ENCODE assay signal across 1 cellular context in genomic region chr1:156813750-156814570, GRCh38.
A peak's percentile ranks its signal among the peaks of the same experiment; 100 is the strongest.
TF ChIP-seq lines count a peak whose summit lies in the region.

No MANE protein-coding gene starts in this region.

TF ChIP-seq in HepG2, 621 proteins besides CTCF, POLR2A, EP300 and RAD21 (continued from another document and continues in another):
- TF ChIP-seq SP5 (CRISPR knock-in tag; IDR thresholded peaks at IDR 0.05; ENCODE audit: borderline replicate concordance, low read depth), result no peak; the same call in 1 of the 2 replicates
- peak; percentile 71; the same call in 1 of the 2 replicates for TF ChIP-seq ZSCAN9 (CRISPR knock-in tag; IDR thresholded peaks at IDR 0.05; ENCODE audit: borderline replicate concordance)
- peak; percentile 91; the same call in 1 of the 2 replicates for TF ChIP-seq ZMAT3 (CRISPR knock-in tag; conservative IDR thresholded peaks at IDR 0.05)
- TF ChIP-seq SMARCE1 (IDR thresholded peaks at IDR 0.05; ENCODE audit: borderline replicate concordance), result no peak
- TF ChIP-seq ONECUT2 (CRISPR knock-in tag; IDR thresholded peaks at IDR 0.05), result no peak
- 0 out of 2 replicates have a peak, but pooled peaks have one; percentile 54 for TF ChIP-seq THRA (CRISPR knock-in tag; IDR thresholded peaks at IDR 0.05; ENCODE audit: borderline replicate concordance)
- TF ChIP-seq SRSF9 (IDR thresholded peaks at IDR 0.05; ENCODE audit: borderline replicate concordance, insufficient read depth, low read depth, low read length, poor library complexity, severe bottlenecking), result no peak
- TF ChIP-seq ELF1 (CRISPR knock-in tag; IDR thresholded peaks at IDR 0.05), result peak; percentile 75
- TF ChIP-seq RORA (CRISPR knock-in tag; IDR thresholded peaks at IDR 0.05), result no peak
- TF ChIP-seq ZNF292 (CRISPR knock-in tag; IDR thresholded peaks at IDR 0.05; ENCODE audit: borderline replicate concordance, low read depth), result 0 out of 2 replicates have a peak, but pooled peaks have one; percentile 54
- TF ChIP-seq TGIF2 (CRISPR knock-in tag; IDR thresholded peaks at IDR 0.05), result no peak
- TF ChIP-seq KMT2B (CRISPR knock-in tag; IDR thresholded peaks at IDR 0.05), result peak; percentile 72
- peak; percentile 96 for TF ChIP-seq ATF7-NPFF (CRISPR knock-in tag; IDR thresholded peaks at IDR 0.05; ENCODE audit: low read depth)
- TF ChIP-seq GPBP1L1 (CRISPR knock-in tag; IDR thresholded peaks at IDR 0.05), result no peak
- no peak for TF ChIP-seq EHMT2 (IDR thresholded peaks at IDR 0.05; ENCODE audit: borderline replicate concordance, low read depth, low read length)
- no peak for TF ChIP-seq RBM39 (IDR thresholded peaks at IDR 0.05; ENCODE audit: low read depth, low read length, poor library complexity, severe bottlenecking)
- no peak for TF ChIP-seq ZKSCAN8 (CRISPR knock-in tag; IDR thresholded peaks at IDR 0.05; ENCODE audit: borderline replicate concordance)
- TF ChIP-seq ZNF34 (CRISPR knock-in tag; IDR thresholded peaks at IDR 0.05; ENCODE audit: borderline replicate concordance), result 0 out of 2 replicates have a peak, but pooled peaks have one; percentile 32
- peak; percentile 79 for TF ChIP-seq ZFX (CRISPR knock-in tag; IDR thresholded peaks at IDR 0.05; ENCODE audit: low read depth)
- TF ChIP-seq E2F2 (CRISPR knock-in tag; IDR thresholded peaks at IDR 0.05; ENCODE audit: borderline replicate concordance), result peak; percentile 72; the same call in 1 of the 2 replicates
- TF ChIP-seq ZNF451 (CRISPR knock-in tag; IDR thresholded peaks at IDR 0.05), result peak; percentile 97
- no peak for TF ChIP-seq SNAPC5 (CRISPR knock-in tag; IDR thresholded peaks at IDR 0.05; ENCODE audit: borderline replicate concordance)
- TF ChIP-seq NKX3-1 (CRISPR knock-in tag; IDR thresholded peaks at IDR 0.05), result peak; percentile 58; the same call in 1 of the 2 replicates
- TF ChIP-seq BRD4 (CRISPR knock-in tag; IDR thresholded peaks at IDR 0.05), result no peak
- peak; percentile 57; the same call in 1 of the 2 replicates for TF ChIP-seq YEATS2 (CRISPR knock-in tag; IDR thresholded peaks at IDR 0.05; ENCODE audit: borderline replicate concordance)
- no peak for TF ChIP-seq MATR3 (CRISPR knock-in tag; IDR thresholded peaks at IDR 0.05)
- peak; percentile 90 for TF ChIP-seq ZNF605 (CRISPR knock-in tag; IDR thresholded peaks at IDR 0.05)
- TF ChIP-seq ZNF230 (CRISPR knock-in tag; IDR thresholded peaks at IDR 0.05), result peak; percentile 93; the same call in 1 of the 2 replicates
- TF ChIP-seq PAWR (CRISPR knock-in tag; IDR thresholded peaks at IDR 0.05; ENCODE audit: borderline replicate concordance), result peak; percentile 95
- no peak; the same call in 1 of the 2 replicates for TF ChIP-seq STAG1 (CRISPR knock-in tag; IDR thresholded peaks at IDR 0.05)
- no peak for TF ChIP-seq ZNF24 (IDR thresholded peaks at IDR 0.05)
- TF ChIP-seq ZNF614 (CRISPR knock-in tag; IDR thresholded peaks at IDR 0.05; ENCODE audit: borderline replicate concordance), result peak; percentile 60; the same call in 1 of the 2 replicates
- TF ChIP-seq FOXC1 (CRISPR knock-in tag; IDR thresholded peaks at IDR 0.05; ENCODE audit: borderline replicate concordance), result peak; percentile 92; the same call in 1 of the 2 replicates
- TF ChIP-seq MTF1 (CRISPR knock-in tag; IDR thresholded peaks at IDR 0.05), result no peak; the same call in 1 of the 2 replicates
- peak; percentile 79 for TF ChIP-seq PPARG (CRISPR knock-in tag; conservative IDR thresholded peaks at IDR 0.05)
- TF ChIP-seq MTA3 (CRISPR knock-in tag; IDR thresholded peaks at IDR 0.05), result no peak
- TF ChIP-seq ZNF337 (CRISPR knock-in tag; IDR thresholded peaks at IDR 0.05; ENCODE audit: borderline replicate concordance, low read depth), result peak; percentile 73; the same call in 1 of the 2 replicates
- no peak for TF ChIP-seq FOXJ3 (CRISPR knock-in tag; IDR thresholded peaks at IDR 0.05; ENCODE audit: borderline replicate concordance)
- no peak for TF ChIP-seq ZNF282 (IDR thresholded peaks at IDR 0.05; ENCODE audit: partially characterized antibody)
- TF ChIP-seq RELA (CRISPR knock-in tag; IDR thresholded peaks at IDR 0.05), result no peak
- no peak for TF ChIP-seq ZNF75D (CRISPR knock-in tag; IDR thresholded peaks at IDR 0.05; ENCODE audit: borderline replicate concordance)
- no peak for TF ChIP-seq SMYD3 (CRISPR knock-in tag; IDR thresholded peaks at IDR 0.05)
- no peak for TF ChIP-seq SCMH1 (CRISPR knock-in tag; IDR thresholded peaks at IDR 0.05; ENCODE audit: borderline replicate concordance)
- TF ChIP-seq CENPT (CRISPR knock-in tag; IDR thresholded peaks at IDR 0.05; ENCODE audit: low read depth), result no peak; the same call in 1 of the 2 replicates
- no peak for TF ChIP-seq ZNF512 (CRISPR knock-in tag; IDR thresholded peaks at IDR 0.05)
- TF ChIP-seq ZNF281 (CRISPR knock-in tag; IDR thresholded peaks at IDR 0.05; ENCODE audit: borderline replicate concordance), result peak; percentile 20; the same call in 1 of the 2 replicates
- peak; percentile 58; the same call in 1 of the 2 replicates for TF ChIP-seq ZNF280D (CRISPR knock-in tag; IDR thresholded peaks at IDR 0.05)
- peak; percentile 64; the same call in 1 of the 2 replicates for TF ChIP-seq ETV5 (CRISPR knock-in tag; IDR thresholded peaks at IDR 0.05; ENCODE audit: borderline replicate concordance)
- TF ChIP-seq KMT2A (CRISPR knock-in tag; IDR thresholded peaks at IDR 0.05), result no peak
- TF ChIP-seq PLRG1 (conservative IDR thresholded peaks at IDR 0.05), result no peak
- peak; percentile 46; the same call in 1 of the 2 replicates for TF ChIP-seq HNF1B (CRISPR knock-in tag; IDR thresholded peaks at IDR 0.05)
- no peak for TF ChIP-seq NR2F6 (IDR thresholded peaks at IDR 0.05)
- peak; percentile 59 for TF ChIP-seq NR2F6 (CRISPR knock-in tag; IDR thresholded peaks at IDR 0.05)
- no peak for TF ChIP-seq KDM6A (CRISPR knock-in tag; IDR thresholded peaks at IDR 0.05; ENCODE audit: low read depth)
- peak; percentile 91 for TF ChIP-seq ZFP91 (CRISPR knock-in tag; IDR thresholded peaks at IDR 0.05; ENCODE audit: borderline replicate concordance)
- TF ChIP-seq HNRNPK (IDR thresholded peaks at IDR 0.05; ENCODE audit: low read depth, low read length, poor library complexity, severe bottlenecking), result no peak
- TF ChIP-seq HHEX (CRISPR knock-in tag; IDR thresholded peaks at IDR 0.05), result no peak
- TF ChIP-seq HMG20B (CRISPR knock-in tag; conservative IDR thresholded peaks at IDR 0.05), result no peak
- no peak for TF ChIP-seq NFKBIZ (CRISPR knock-in tag; IDR thresholded peaks at IDR 0.05)
